In genomic region chr22:20291249-20291586, GRCh38 we compare ENCODE assay signal across 22 cellular contexts. TPM values are rescaled to one million over a fixed set of nuclear protein-coding genes. Genes with fewer than 3 reads are reported as not detected.
DNase-seq lines count a peak whose midpoint lies in the region; ATAC-seq, FAIRE-seq and TF ChIP-seq lines count a peak whose summit lies in the region.
"Had no signal": no experiment of that assay in that cellular context is flagged by ENCODE, and none has a peak within 500 bp of the region (broad histone marks: within the 10 kb centered on the region; RNA-seq: fewer than 3 reads in every experiment).

No MANE protein-coding gene starts in this region.

- DNase-seq in K562 (ENCODE audit: extremely low read depth in 1 of 4, low spot score in 3 of 4) (no peak), neuronal stem cell (ENCODE audit: low spot score) (no peak), adrenal gland (no peak), DMS79 treated with DMSO at 0.1 percent for 48 hours (lab: John Stamatoyannopoulos, UW) (no peak)
- DNase-seq: AML-193; Caco-2; Calu3; CD4-positive, alpha-beta T cell; CD8-positive, alpha-beta T cell; DND-41; EL; GDM1 had no signal

- H2BK15ac ChIP-seq in neuronal stem cell (ENCODE audit: low read length): no peak overlapping the region

- peaks cover 39% of the 10 kb centered on the region for H4K20me1 ChIP-seq in K562 (replicated peaks; ENCODE audit: control insufficient read depth, insufficient read depth, low read length)
- H4K20me1 ChIP-seq: BLaER1 treated with 17β-estradiol and CSF1 and Interleukin-3, amounts not matched to agents 10 nM and 100 nM had no signal

- in situ Hi-C loops in K562 (cut with MboI): loop anchor here (5.0 kb wide), 1 partner anchor 134 kb away; no protein-coding TSS in a partner anchor

- no peaks in the 10 kb centered on the region for H3K9me1 ChIP-seq in K562 (ENCODE audit: control insufficient read depth, insufficient read depth, low read length)

- ATAC-seq in K562 (no peak), HG02884 (IDR thresholded peaks at IDR 0.05; ENCODE audit: unreplicated experiment) (no peak)
- ATAC-seq: A549; CD8-positive, alpha-beta T cell; GM12878 had no signal

- H3K4me2 ChIP-seq in K562 (ENCODE audit: insufficient read depth, low read length) (no peak overlapping the region), neuronal stem cell (ENCODE audit: insufficient read depth, low read length, poor library complexity, severe bottlenecking) (no peak overlapping the region)
- H3K4me2 ChIP-seq: A549 had no signal

- no peak overlapping the region for H3K14ac ChIP-seq in neuronal stem cell (ENCODE audit: low read length)

- no peak overlapping the region for H2BK5ac ChIP-seq in neuronal stem cell (ENCODE audit: low read length)

- H3K36me3 ChIP-seq in HEK293 (ENCODE audit: control insufficient read depth in 2 of 2, insufficient read depth in 1 of 2, low read length in 2 of 2) (no peaks in the 10 kb centered on the region), K562 (ENCODE audit: control insufficient read depth, insufficient read depth, low read length) (no peaks in the 10 kb centered on the region), neuronal stem cell (replicated peaks in 1 of 2; ENCODE audit: control insufficient read depth in 2 of 2, insufficient read depth in 2 of 2, low read length in 2 of 2) (no peaks in the 10 kb centered on the region), adrenal gland (replicated peaks in 1 of 2) (no peaks in the 10 kb centered on the region)
- H3K36me3 ChIP-seq: BLaER1 treated with 17β-estradiol and CSF1 and Interleukin-3, amounts not matched to agents 10 nM and 100 nM had no signal

- H3K27me3 ChIP-seq in K562 (ENCODE audit: control insufficient read depth in 2 of 2, insufficient read depth in 2 of 2, low read length in 2 of 2) (peaks cover 56 to 88% of the 10 kb centered on the region in 2 experiments), neuronal stem cell (ENCODE audit: control insufficient read depth in 3 of 3, insufficient read depth in 3 of 3, low read depth in 1 of 3, low read length in 3 of 3) (peaks cover 0 to 46% (median 2%) of the 10 kb centered on the region in 3 experiments), adrenal gland (no peaks in the 10 kb centered on the region)
- H3K27me3 ChIP-seq: BLaER1 treated with 17β-estradiol and CSF1 and Interleukin-3, amounts not matched to agents 10 nM and 100 nM had no signal

- no peak overlapping the region for H2BK12ac ChIP-seq in neuronal stem cell (ENCODE audit: low read length)

- no peak overlapping the region for H2BK120ac ChIP-seq in neuronal stem cell (ENCODE audit: low read depth, low read length)

- H3K9ac ChIP-seq in K562 (ENCODE audit: insufficient read depth in 1 of 2, low read depth in 2 of 2, low read length in 2 of 2) (peak overlapping the region in 1 of 2 experiments; percentile 15; a peak in 1 of 4 replicates), neuronal stem cell (ENCODE audit: low read depth, low read length, poor library complexity) (no peak overlapping the region)
- H3K9ac ChIP-seq: BLaER1 treated with 17β-estradiol and CSF1 and Interleukin-3, amounts not matched to agents 10 nM and 100 nM had no signal

- no peak for TF ChIP-seq RAD21 in K562 (CRISPR knock-in tag; conservative IDR thresholded peaks at IDR 0.05 in 1 of 2, IDR thresholded peaks at IDR 0.05 in 1 of 2)

- H3K9me3 ChIP-seq in HEK293 (ENCODE audit: control insufficient read depth, insufficient read depth, low read depth, low read length): no peaks in the 10 kb centered on the region
- no peaks in the 10 kb centered on the region for H3K9me3 ChIP-seq in K562 (replicated peaks; ENCODE audit: control insufficient read depth, insufficient read depth, low read depth, low read length)
- H3K9me3 ChIP-seq in neuronal stem cell (replicated peaks in 1 of 2; ENCODE audit: control insufficient read depth in 2 of 2, insufficient read depth in 1 of 2, low read depth in 1 of 2, low read length in 2 of 2): no peaks in the 10 kb centered on the region
- H3K9me3 ChIP-seq in adrenal gland (replicated peaks in 1 of 3): no peaks in the 10 kb centered on the region
- H3K9me3 ChIP-seq: A549; BLaER1 treated with 17β-estradiol and CSF1 and Interleukin-3, amounts not matched to agents 10 nM and 100 nM; Caco-2 had no signal

- no peak for TF ChIP-seq EP300 in K562 (IDR thresholded peaks at IDR 0.05; ENCODE audit: low read length)

- no peak overlapping the region for H2AK5ac ChIP-seq in neuronal stem cell (ENCODE audit: low read depth, low read length)

- H3K4me3 ChIP-seq in HEK293 (ENCODE audit: low read depth, low read length) (no peak overlapping the region), K562 (no peak overlapping the region), neuronal stem cell (ENCODE audit: low read length in 2 of 2) (no peak overlapping the region), adrenal gland (no peak overlapping the region)
- H3K4me3 ChIP-seq: A549; BLaER1 treated with 17β-estradiol and CSF1 and Interleukin-3, amounts not matched to agents 10 nM and 100 nM; GM12878 had no signal

- no peak overlapping the region for H4K91ac ChIP-seq in neuronal stem cell (ENCODE audit: low read depth, low read length, poor library complexity)

- peak overlapping the region; percentile 52 for H3K18ac ChIP-seq in neuronal stem cell (ENCODE audit: low read length)

- under 1% methylated on average over 5 of the region's 5 CpGs for WGBS in K562 (ENCODE audit: insufficient coverage, low coverage, missing lambda C conversion rate)
- WGBS in neuronal stem cell (ENCODE audit: extremely low coverage in 2 of 2, insufficient read length in 2 of 2, insufficient replicate concordance in 1 of 2), 2 donors: no CpG with 5 or more reads among the region's 5 CpGs
- 53 to 75% (median 70%) methylated on average over 2 to 5 of the region's 5 CpGs; no CpG with 5 or more reads in 1 of the 4 donors for WGBS in adrenal gland, 4 donors

- H3K79me1 ChIP-seq in neuronal stem cell (ENCODE audit: low read depth, low read length): no peaks in the 10 kb centered on the region

- BruUV-seq in K562 (replicated peaks; lab: Mats Ljungman, UMichigan): no TSS peak

- no peak for TF ChIP-seq CTCF in HEK293 (tag by site-specific recombination; IDR thresholded peaks at IDR 0.05)
- TF ChIP-seq CTCF in K562 (IDR thresholded peaks at IDR 0.05 in 2 of 3, conservative IDR thresholded peaks at IDR 0.05 in 1 of 3; ENCODE audit: insufficient read depth in 2 of 3, low read depth in 1 of 3, low read length in 3 of 3): 0 out of 6 replicates have a peak, but pooled peaks of 1 of the 3 experiments have one; percentile 0
- TF ChIP-seq CTCF in adrenal gland (IDR thresholded peaks at IDR 0.05): no peak

- POLR2A ChIA-PET in HEK293 (lab: Yijun Ruan, JAX): no interaction called here
- POLR2A ChIA-PET in K562 (lab: Yijun Ruan, JAX): interaction anchor here (0.6 to 1.5 kb wide), 6 partner anchors 55 to 656 kb away, joined by 3 to 7 read pairs (median 4); no protein-coding TSS in a partner anchor

- TF ChIP-seq POLR2A in K562 (conservative IDR thresholded peaks at IDR 0.05) (no peak), adrenal gland (IDR thresholded peaks at IDR 0.05) (no peak)

- H2AFZ ChIP-seq in K562 (ENCODE audit: low read depth, low read length) (no peak overlapping the region), neuronal stem cell (ENCODE audit: low read length) (no peak overlapping the region)

- intact Hi-C loops in K562 (cut with micrococcal nuclease): loop anchor here (10.0 kb wide), 1 partner anchor 316 kb away; no protein-coding TSS in a partner anchor
- intact Hi-C loops in adrenal gland (cut with DNase I): no loop called here

- H3K27ac ChIP-seq in HEK293 (ENCODE audit: extremely low read depth, low read depth, low read length) (no peak overlapping the region), K562 (ENCODE audit: extremely low read depth, low read depth, low read length) (no peak overlapping the region), neuronal stem cell (replicated peaks; ENCODE audit: low read length) (no peak overlapping the region), adrenal gland (no peak overlapping the region)
- H3K27ac ChIP-seq: 22Rv1; A549; BLaER1 treated with 17β-estradiol and CSF1 and Interleukin-3, amounts not matched to agents 10 nM and 100 nM; C4-2B had no signal

- H3K23ac ChIP-seq in neuronal stem cell (ENCODE audit: low read depth, low read length, poor library complexity): peak overlapping the region; percentile 86

- CTCF ChIA-PET in HEK293 (lab: Yijun Ruan, JAX) (interaction anchor here (1.0 to 3.4 kb wide), 4 partner anchors 8 to 134 kb away, joined by 3 to 17 read pairs (median 4); no protein-coding TSS in a partner anchor), K562 (lab: Yijun Ruan, JAX; ENCODE audit: low intra/inter-chr PET ratio) (no interaction called here)

- H3K4me1 ChIP-seq in HEK293 (ENCODE audit: control insufficient read depth, insufficient read depth, low read length) (no peaks in the 10 kb centered on the region), K562 (replicated peaks in 1 of 2; ENCODE audit: control insufficient read depth in 2 of 2, insufficient read depth in 2 of 2, low read length in 2 of 2) (peaks cover 0 to 23% of the 10 kb centered on the region in 2 experiments; a peak in 2 of 5 replicates), neuronal stem cell (ENCODE audit: control insufficient read depth in 2 of 2, insufficient read depth in 1 of 2, low read depth in 1 of 2, low read length in 2 of 2) (peaks cover 0 to 2% of the 10 kb centered on the region in 2 donors), adrenal gland (replicated peaks in 1 of 2) (no peaks in the 10 kb centered on the region)
- H3K4me1 ChIP-seq: A549, Caco-2 had no signal

- H3K79me2 ChIP-seq in K562 (ENCODE audit: control insufficient read depth, insufficient read depth, low read length): no peaks in the 10 kb centered on the region

- no peak overlapping the region for H4K8ac ChIP-seq in neuronal stem cell (ENCODE audit: low read depth, low read length)

- no peak overlapping the region for H3K4ac ChIP-seq in neuronal stem cell (ENCODE audit: low read length)

- FAIRE-seq in K562 (lab: Jason Lieb, UNC): no peak
- FAIRE-seq: A549, D721Med, GM12878, GM12892, GM18507 had no signal

RNA-seq across cellular contexts. Expression of gene RTN4R, which starts 23.1 kb away (rescaled TPM):
- 0.62 and 4.8 TPM in 2 replicates for total RNA-seq in K562 (2011; cell fraction: chromatin; rRNA removed; ENCODE audit: low replicate concordance)
- 7.4 and 9.8 TPM in 2 replicates for total RNA-seq in K562 (2011; cell fraction: nucleolus; rRNA removed)
- 3.2 and 3.7 TPM in 2 replicates for total RNA-seq in K562 (2011; cell fraction: nucleoplasm; rRNA removed)
- total RNA-seq in K562 (2014; rRNA removed) (1.5 and 2.3 TPM in 2 replicates), K562 (2014; rRNA removed; fragmentation: Illumina TruSeq; extraction: Trizol) (not detected in 2 replicates), K562 (2015; rRNA removed; fragmentation: Illumina TruSeq; extraction: Trizol) (0.41 and 0.43 TPM in 2 replicates), K562 (2021) (2.8 and 3.0 TPM in 2 replicates), adrenal gland (10 to 100 TPM in 1 of 8 donors, 1 to 10 TPM in 5, under 1 TPM in 2; 0.35 to 18.8 (median 1.4) TPM)
- polyA plus RNA-seq in K562 (2011; rRNA removed) (1.3 and 4.4 TPM in 2 replicates), K562 (2014; fragmentation: Illumina TruSeq; extraction: Trizol) (0.46 TPM in 1 of 2 replicates, not detected in the other), K562 (2014; fragmentation: Nextera tagmentation; extraction: Ambion mirVana) (under 1 TPM in 1 of 2 experiments, not detected in 1; 0.04 TPM), K562 (2014; rRNA removed) (1.2 and 2.3 TPM in 2 replicates), adrenal gland (1 to 10 TPM in 2 of 3 donors, under 1 TPM in 1; 0.35 to 1.9 (median 1.1) TPM)
- 5.9 and 9.9 TPM in 2 replicates for polyA plus RNA-seq in K562 (2011; cell fraction: cytosol; rRNA removed)
- polyA plus RNA-seq in K562 (2011; cell fraction: nucleus; rRNA removed): 2.9 and 3.5 TPM in 2 replicates
- polyA plus RNA-seq in K562 (2012): 2.9 and 4.6 TPM in 2 replicates
- 1.0 and 1.5 TPM in 2 replicates for polyA minus RNA-seq in K562 (2011; rRNA and poly(A)+ RNA removed)
- polyA minus RNA-seq in K562 (2011; cell fraction: cytosol; rRNA and poly(A)+ RNA removed): 5.1 and 13.6 TPM in 2 replicates
- polyA minus RNA-seq in K562 (2011; cell fraction: nucleus; rRNA and poly(A)+ RNA removed): 0.40 and 1.3 TPM in 2 replicates
- polyA plus RNA-seq in neuronal stem cell (2013, experiment 1 of 2): 23.2 TPM
- polyA plus RNA-seq in neuronal stem cell (2013, experiment 2 of 2): 22.9 TPM

RNA-seq across cellular contexts. Expression of gene DGCR6L, which starts 28.6 kb away (rescaled TPM):
- total RNA-seq in K562 (2011; cell fraction: chromatin; rRNA removed; ENCODE audit: low replicate concordance): 5.8 and 25.8 TPM in 2 replicates
- total RNA-seq in K562 (2011; cell fraction: nucleolus; rRNA removed): 37.9 and 39.6 TPM in 2 replicates
- total RNA-seq in K562 (2011; cell fraction: nucleoplasm; rRNA removed): 19.9 and 28.5 TPM in 2 replicates
- total RNA-seq in K562 (2014; rRNA removed) (151 and 163 TPM in 2 replicates), K562 (2014; rRNA removed; fragmentation: Illumina TruSeq; extraction: Trizol) (14.1 and 20.0 TPM in 2 replicates), K562 (2015; rRNA removed; fragmentation: Illumina TruSeq; extraction: Trizol) (78.1 and 78.6 TPM in 2 replicates), K562 (2021) (95.3 and 101 TPM in 2 replicates), adrenal gland (100 to 1,000 TPM in 2 of 8 donors, 10 to 100 TPM in 6; 43.7 to 106 (median 62.6) TPM)
- polyA plus RNA-seq in K562 (2011; rRNA removed) (51.0 and 88.0 TPM in 2 replicates), K562 (2014; fragmentation: Illumina TruSeq; extraction: Trizol) (40.4 and 66.5 TPM in 2 replicates), K562 (2014; fragmentation: Nextera tagmentation; extraction: Ambion mirVana) (1 to 10 TPM; 3.6 to 8.1 TPM), K562 (2014; rRNA removed) (113 and 117 TPM in 2 replicates), adrenal gland (100 to 1,000 TPM in 1 of 3 donors, 10 to 100 TPM in 2; 12.1 to 107 (median 96.2) TPM)
- 116 and 204 TPM in 2 replicates for polyA plus RNA-seq in K562 (2011; cell fraction: cytosol; rRNA removed)
- polyA plus RNA-seq in K562 (2011; cell fraction: nucleus; rRNA removed): 72.9 and 95.1 TPM in 2 replicates
- polyA plus RNA-seq in K562 (2012): 80.6 and 161 TPM in 2 replicates
- polyA minus RNA-seq in K562 (2011; rRNA and poly(A)+ RNA removed): 14.8 and 17.4 TPM in 2 replicates
- 35.4 and 39.9 TPM in 2 replicates for polyA minus RNA-seq in K562 (2011; cell fraction: cytosol; rRNA and poly(A)+ RNA removed)
- 29.2 and 43.1 TPM in 2 replicates for polyA minus RNA-seq in K562 (2011; cell fraction: nucleus; rRNA and poly(A)+ RNA removed)
- 26.0 TPM for polyA plus RNA-seq in neuronal stem cell (2013, experiment 1 of 2)
- polyA plus RNA-seq in neuronal stem cell (2013, experiment 2 of 2): 25.8 TPM

Comparison
In these comparisons a context has a peak if more than half of its experiments do, and no peak if none do; other contexts are left out.
1. Of the 44 proteins assayed by ChIP-seq in both K562 and HEK293: peak only in K562: ATF2; only in HEK293: none; in both: none; in neither: 41; mixed calls (peak in some experiments, not most) for 2.